1 cellular context compared by ENCODE assay signal in genomic region chr22:40181323-40181722, GRCh38.
TF ChIP-seq lines count a peak whose summit lies in the region.

No MANE protein-coding gene starts in this region.

TF ChIP-seq in HepG2, 621 proteins besides CTCF, POLR2A, EP300 and RAD21:
- no peak for TF ChIP-seq SATB2 (CRISPR knock-in tag; IDR thresholded peaks at IDR 0.05)
- no peak for TF ChIP-seq NRL (CRISPR knock-in tag; IDR thresholded peaks at IDR 0.05; ENCODE audit: borderline replicate concordance)
- TF ChIP-seq ZNF382 (CRISPR knock-in tag; IDR thresholded peaks at IDR 0.05; ENCODE audit: borderline replicate concordance): no peak
- peak; percentile 85 for TF ChIP-seq MAFF (IDR thresholded peaks at IDR 0.05; ENCODE audit: low read depth, low read length)
- TF ChIP-seq MAFK (conservative IDR thresholded peaks at IDR 0.05 in 1 of 2, IDR thresholded peaks at IDR 0.05 in 1 of 2; ENCODE audit: low read length in 2 of 2): peak; percentile 86 to 88
